Comparison of ENCODE assay signal across 29 cellular contexts in the genomic region with DNA sequence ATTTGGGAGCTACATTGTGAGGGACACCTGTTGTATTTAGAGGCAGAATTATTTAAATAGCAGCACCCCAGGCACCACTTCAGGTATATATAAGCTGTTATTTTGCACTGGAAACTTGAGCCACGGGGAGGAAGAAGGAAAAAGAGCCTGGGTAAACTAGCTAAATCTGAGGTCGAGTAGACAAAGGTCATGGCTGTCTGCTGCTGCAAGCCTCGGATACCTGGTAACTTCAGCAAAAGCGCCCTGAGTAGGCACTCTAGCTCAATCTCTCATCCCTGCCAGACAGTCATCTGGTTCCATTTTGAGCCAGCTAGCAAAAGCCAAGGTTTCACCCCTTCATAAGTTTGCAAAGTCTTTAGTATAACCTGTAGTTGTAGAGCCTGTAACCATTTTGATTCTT.
A peak's percentile ranks its signal among the peaks of the same experiment; 100 is the strongest.
DNase-seq lines count a peak whose midpoint lies in the region; ATAC-seq and TF ChIP-seq lines count a peak whose summit lies in the region.
"Had no signal": no experiment of that assay in that cellular context is flagged by ENCODE, and none has a peak within 500 bp of the region (broad histone marks: within the 10 kb centered on the region; RNA-seq: fewer than 3 reads in every experiment).

No MANE protein-coding gene starts in this region.

- intact Hi-C loops in activated CD4-positive, alpha-beta memory T cell treated with anti-CD3 and anti-CD28 coated beads for 36 hours (cut with micrococcal nuclease) = loop anchor here (1.0 to 10.0 kb wide), 3 partner anchors 101 to 679 kb away; partner anchors contain the start of gene ZNF644

- no peak overlapping the region for H3K27ac ChIP-seq in HEK293 (ENCODE audit: extremely low read depth, low read depth, low read length)
- no peak overlapping the region for H3K27ac ChIP-seq in effector memory CD4-positive, alpha-beta T cell (ENCODE audit: insufficient read depth, low read length, poor library complexity, severe bottlenecking)
- H3K27ac ChIP-seq: cardiac muscle cell, colonic mucosa, epithelial cell of prostate, left lung, right atrium auricular region, SJSA1, tibial artery, vagina had no signal

- H3K4me1 ChIP-seq in HEK293 (ENCODE audit: control insufficient read depth, insufficient read depth, low read length) = no peaks in the 10 kb centered on the region
- no peaks in the 10 kb centered on the region for H3K4me1 ChIP-seq in effector memory CD4-positive, alpha-beta T cell (ENCODE audit: control insufficient read depth, insufficient read depth, low read length, poor library complexity, severe bottlenecking)
- H3K4me1 ChIP-seq: colonic mucosa, right atrium auricular region, tibial artery had no signal

- no peaks in the 10 kb centered on the region for H3K36me3 ChIP-seq in HEK293 (ENCODE audit: control insufficient read depth in 2 of 2, insufficient read depth in 1 of 2, low read length in 2 of 2)
- H3K36me3 ChIP-seq in effector memory CD4-positive, alpha-beta T cell (ENCODE audit: control insufficient read depth, insufficient read depth, low read length) = no peaks in the 10 kb centered on the region
- H3K36me3 ChIP-seq: cardiac muscle cell, colonic mucosa, left lung, right atrium auricular region, SJSA1, tibial artery, vagina had no signal

- no peaks in the 10 kb centered on the region for H3K27me3 ChIP-seq in effector memory CD4-positive, alpha-beta T cell (replicated peaks; ENCODE audit: control insufficient read depth, insufficient read depth, low read length, poor library complexity, severe bottlenecking)
- H3K27me3 ChIP-seq: cardiac muscle cell, colonic mucosa, left lung, right atrium auricular region, SJSA1, tibial artery, vagina had no signal

- CTCF ChIA-PET in activated CD4-positive, alpha-beta memory T cell treated with anti-CD3 and anti-CD28 coated beads for 36 hours (lab: Charles Lee) = interaction anchor here (1.2 to 2.3 kb wide), 3 partner anchors 42 to 129 kb away, joined by 3 to 27 read pairs (median 4); no protein-coding TSS in a partner anchor
- CTCF ChIA-PET in activated CD4-positive, alpha-beta memory T cell treated with anti-CD3 and anti-CD28 coated beads, Interleukin-2, amount 10 ng/mL, durations not matched to agents 7 days and 5 days (lab: Charles Lee) = interaction anchor here (0.6 to 1.4 kb wide), 3 partner anchors 11 to 390 kb away, joined by 3 to 5 read pairs (median 3); no protein-coding TSS in a partner anchor
- CTCF ChIA-PET in HEK293 (lab: Yijun Ruan, JAX) = interaction anchor here (0.5 to 0.6 kb wide), 2 partner anchors 31 to 1764 kb away, joined by 3 to 4 read pairs; no protein-coding TSS in a partner anchor
- CTCF ChIA-PET in WTC11 (lab: Charles Lee) = interaction anchor here (0.6 to 4.1 kb wide), 7 partner anchors 18 to 1370 kb away, joined by 3 to 37 read pairs (median 5); no protein-coding TSS in a partner anchor

- H3K4me3 ChIP-seq in HEK293 (ENCODE audit: low read depth, low read length) = no peak overlapping the region
- no peak overlapping the region for H3K4me3 ChIP-seq in effector memory CD4-positive, alpha-beta T cell (ENCODE audit: insufficient read depth, low read depth, low read length, poor library complexity, severe bottlenecking)
- H3K4me3 ChIP-seq: cardiac muscle cell, colonic mucosa, left lung, right atrium auricular region, SJSA1, smooth muscle cell, tibial artery, vagina had no signal

- peak; percentile 74 for ATAC-seq in WTC11
- no peak for ATAC-seq in GM19023 (IDR thresholded peaks at IDR 0.05; ENCODE audit: unreplicated experiment)
- ATAC-seq: left lung had no signal

- H3K4me1 Mint-ChIP-seq in activated CD4-positive, alpha-beta memory T cell treated with anti-CD3 and anti-CD28 coated beads for 36 hours (ENCODE audit: low read depth) = peaks cover 19% of the 10 kb centered on the region
- H3K4me1 Mint-ChIP-seq in activated CD4-positive, alpha-beta memory T cell treated with anti-CD3 and anti-CD28 coated beads, Interleukin-2, amount 10 ng/mL, durations not matched to agents 7 days and 5 days = peaks cover 22% of the 10 kb centered on the region
- H3K4me1 Mint-ChIP-seq in WTC11 = peaks cover 76% of the 10 kb centered on the region

- TF ChIP-seq CTCF in HEK293 (tag by site-specific recombination; IDR thresholded peaks at IDR 0.05) (no peak), WTC11 (IDR thresholded peaks at IDR 0.05) (no peak)

- DNase-seq in activated CD4-positive, alpha-beta memory T cell treated with anti-CD3 and anti-CD28 coated beads for 36 hours = peak; percentile 34
- DNase-seq in activated CD4-positive, alpha-beta memory T cell treated with anti-CD3 and anti-CD28 coated beads, Interleukin-2, amount 10 ng/mL, durations not matched to agents 7 days and 5 days = no peak
- no peak for DNase-seq in WTC11 (ENCODE audit: low spot score)
- DNase-seq in left kidney (ENCODE audit: low read depth, low spot score) = peak; percentile 30
- no peak for DNase-seq in effector memory CD4-positive, alpha-beta T cell
- no peak for DNase-seq in activated naive CD4-positive, alpha-beta T cell (lab: John Stamatoyannopoulos, UW)
- DNase-seq: activated CD4-positive, alpha-beta T cell treated with anti-CD3 and anti-CD28 coated beads, Interleukin-2, amount 10 ng/mL, durations not matched to agents 7 days and 5 days; activated effector memory CD4-positive, alpha-beta T cell treated with Interleukin-2 at 50 U/mL for 16 hours; aorta; CD4-positive, alpha-beta memory T cell; colonic mucosa; effector CD4-positive, alpha-beta T cell; GOT3; hippocampal formation; left lung; mesendoderm; NCI-H2029; NCI-H82; T-helper 9 cell; tibial artery had no signal

- no peaks in the 10 kb centered on the region for H3K36me3 Mint-ChIP-seq in activated CD4-positive, alpha-beta memory T cell treated with anti-CD3 and anti-CD28 coated beads for 36 hours
- H3K36me3 Mint-ChIP-seq in activated CD4-positive, alpha-beta memory T cell treated with anti-CD3 and anti-CD28 coated beads, Interleukin-2, amount 10 ng/mL, durations not matched to agents 7 days and 5 days (ENCODE audit: low read depth) = no peaks in the 10 kb centered on the region
- no peaks in the 10 kb centered on the region; the same call in 1 of the 2 replicates for H3K36me3 Mint-ChIP-seq in WTC11
- H3K36me3 Mint-ChIP-seq: activated naive CD8-positive, alpha-beta T cell; CD4-positive, alpha-beta memory T cell had no signal

- POLR2A ChIA-PET in activated CD4-positive, alpha-beta memory T cell treated with anti-CD3 and anti-CD28 coated beads for 36 hours (lab: Charles Lee) = interaction anchor here (2.1 kb wide), 1 partner anchor 102 kb away, joined by 16 read pairs; the partner anchor contains the start of gene ZNF644
- POLR2A ChIA-PET in activated CD4-positive, alpha-beta memory T cell treated with anti-CD3 and anti-CD28 coated beads, Interleukin-2, amount 10 ng/mL, durations not matched to agents 7 days and 5 days (lab: Charles Lee) = interaction anchor here (1.1 kb wide), 1 partner anchor 21 kb away, joined by 3 read pairs; no protein-coding TSS in a partner anchor
- POLR2A ChIA-PET in HEK293 (lab: Yijun Ruan, JAX) (no interaction called here), WTC11 (lab: Charles Lee) (interaction anchor here (0.6 kb wide), 1 partner anchor 197 kb away, joined by 3 read pairs; no protein-coding TSS in a partner anchor)

- H3K27ac Mint-ChIP-seq in activated CD4-positive, alpha-beta memory T cell treated with anti-CD3 and anti-CD28 coated beads for 36 hours = no peak overlapping the region
- H3K27ac Mint-ChIP-seq in activated CD4-positive, alpha-beta memory T cell treated with anti-CD3 and anti-CD28 coated beads, Interleukin-2, amount 10 ng/mL, durations not matched to agents 7 days and 5 days = no peak overlapping the region
- peak overlapping the region; percentile 98 for H3K27ac Mint-ChIP-seq in WTC11
- H3K27ac Mint-ChIP-seq: activated CD4-positive, alpha-beta T cell treated with anti-CD3 and anti-CD28 coated beads, Interleukin-2, amount 10 ng/mL, durations not matched to agents 7 days and 5 days; CD4-positive, alpha-beta memory T cell had no signal

- H3K9me3 ChIP-seq in HEK293 (ENCODE audit: control insufficient read depth, insufficient read depth, low read depth, low read length) = no peaks in the 10 kb centered on the region
- H3K9me3 ChIP-seq in effector memory CD4-positive, alpha-beta T cell (ENCODE audit: control insufficient read depth, low read length) = no peaks in the 10 kb centered on the region
- H3K9me3 ChIP-seq: colonic mucosa, left lung, right atrium auricular region, SJSA1, tibial artery, vagina had no signal

- H3K27me3 Mint-ChIP-seq in activated CD4-positive, alpha-beta memory T cell treated with anti-CD3 and anti-CD28 coated beads for 36 hours = peaks cover 3% of the 10 kb centered on the region
- H3K27me3 Mint-ChIP-seq in activated CD4-positive, alpha-beta memory T cell treated with anti-CD3 and anti-CD28 coated beads, Interleukin-2, amount 10 ng/mL, durations not matched to agents 7 days and 5 days = no peaks in the 10 kb centered on the region
- H3K27me3 Mint-ChIP-seq in WTC11 (ENCODE audit: low read depth) = no peaks in the 10 kb centered on the region
- H3K27me3 Mint-ChIP-seq: activated CD4-positive, alpha-beta T cell treated with anti-CD3 and anti-CD28 coated beads, Interleukin-2, amount 10 ng/mL, durations not matched to agents 7 days and 5 days; activated naive CD8-positive, alpha-beta T cell; CD4-positive, alpha-beta memory T cell had no signal

- no peaks in the 10 kb centered on the region for H3K9me3 Mint-ChIP-seq in activated CD4-positive, alpha-beta memory T cell treated with anti-CD3 and anti-CD28 coated beads for 36 hours
- no peaks in the 10 kb centered on the region for H3K9me3 Mint-ChIP-seq in activated CD4-positive, alpha-beta memory T cell treated with anti-CD3 and anti-CD28 coated beads, Interleukin-2, amount 10 ng/mL, durations not matched to agents 7 days and 5 days
- H3K9me3 Mint-ChIP-seq in WTC11 = no peaks in the 10 kb centered on the region
- H3K9me3 Mint-ChIP-seq: activated CD4-positive, alpha-beta T cell treated with anti-CD3 and anti-CD28 coated beads, Interleukin-2, amount 10 ng/mL, durations not matched to agents 7 days and 5 days; CD4-positive, alpha-beta memory T cell had no signal

- no peak overlapping the region for H3K4me3 Mint-ChIP-seq in activated CD4-positive, alpha-beta memory T cell treated with anti-CD3 and anti-CD28 coated beads for 36 hours
- H3K4me3 Mint-ChIP-seq in activated CD4-positive, alpha-beta memory T cell treated with anti-CD3 and anti-CD28 coated beads, Interleukin-2, amount 10 ng/mL, durations not matched to agents 7 days and 5 days = no peak overlapping the region
- 0 out of 2 replicates have a peak overlapping the region, but pooled peaks have one; percentile 4 for H3K4me3 Mint-ChIP-seq in WTC11
- H3K4me3 Mint-ChIP-seq: activated CD4-positive, alpha-beta T cell treated with anti-CD3 and anti-CD28 coated beads, Interleukin-2, amount 10 ng/mL, durations not matched to agents 7 days and 5 days; activated naive CD8-positive, alpha-beta T cell; CD4-positive, alpha-beta memory T cell had no signal

TF ChIP-seq in WTC11, 78 proteins besides CTCF, POLR2A, EP300 and RAD21:
- TF ChIP-seq IRF2 (CRISPR knock-in tag; IDR thresholded peaks at IDR 0.05; ENCODE audit: borderline replicate concordance, low read depth) (no peak), MYBL2 (CRISPR knock-in tag; IDR thresholded peaks at IDR 0.05) (no peak), ZNF423 (CRISPR knock-in tag; IDR thresholded peaks at IDR 0.05) (peak; percentile 31; the same call in 1 of the 2 replicates)

Comparison
In these comparisons a context has a peak if more than half of its experiments do, and no peak if none do; other contexts are left out.
1. DNase-seq: peak in activated CD4-positive, alpha-beta memory T cell treated with anti-CD3 and anti-CD28 coated beads for 36 hours (single experiment) and left kidney (single experiment); none in activated CD4-positive, alpha-beta memory T cell treated with anti-CD3 and anti-CD28 coated beads, Interleukin-2, amount 10 ng/mL, durations not matched to agents 7 days and 5 days (single experiment), WTC11 (single experiment), effector memory CD4-positive, alpha-beta T cell (0 of 3) and activated naive CD4-positive, alpha-beta T cell (0 of 4).